Comparison of ENCODE assay signal across 30 cellular contexts in genomic region chr5:130278136-130278535, GRCh38.
"Had no signal": no experiment of that assay in that cellular context is flagged by ENCODE, and none has a peak within 500 bp of the region (broad histone marks: within the 10 kb centered on the region; RNA-seq: fewer than 3 reads in every experiment).

No MANE protein-coding gene starts in this region.

- H3K9me3 ChIP-seq: breast epithelium, heart left ventricle, left ventricle myocardium inferior, mucosa of descending colon, ovary, tibial nerve had no signal

- H3K4me1 ChIP-seq: breast epithelium, left ventricle myocardium inferior, tibial nerve had no signal

- H3K27me3 Mint-ChIP-seq: activated CD4-positive, alpha-beta memory T cell treated with anti-CD3 and anti-CD28 coated beads, Interleukin-2, amount 10 ng/mL, durations not matched to agents 7 days and 5 days; activated CD4-positive, alpha-beta T cell treated with anti-CD3 and anti-CD28 coated beads, Interleukin-2, amount 10 ng/mL, durations not matched to agents 24 days and 14 days; activated naive CD8-positive, alpha-beta T cell treated with anti-CD3 and anti-CD28 coated beads, Interleukin-2, amount 50 U/mL, for 24 hours; progenitor cell of endocrine pancreas; stimulated activated naive B cell treated with anti-CD40 and anti-IgM and Interleukin-4, amounts not matched to agents 10 μg/mL and 1 μg/mL and 100 μg/mL, for 72 hours had no signal

- H3K27me3 ChIP-seq: breast epithelium, heart left ventricle, ovary, tibial nerve had no signal

- DNase-seq: activated CD4-positive, alpha-beta memory T cell treated with anti-CD3 and anti-CD28 coated beads, Interleukin-2, amount 10 ng/mL, durations not matched to agents 7 days and 5 days; activated CD4-positive, alpha-beta T cell treated with anti-CD3 and anti-CD28 coated beads, Interleukin-2, amount 10 ng/mL, durations not matched to agents 24 days and 14 days; activated CD4-positive, CD25-positive, alpha-beta regulatory T cell treated with anti-CD3 and anti-CD28 coated beads, Interleukin-2, amount 50 U/mL, for 72 hours; activated CD8-positive, alpha-beta memory T cell treated with anti-CD3 and anti-CD28 coated beads, Interleukin-2, amount 50 U/mL, for 48 hours; activated gamma-delta T cell treated with Interleukin-2 at 50 U/mL for 16 hours; activated naive CD4-positive, alpha-beta T cell treated with anti-CD3 and anti-CD28 coated beads, Interleukin-2, amount 50 U/mL, for 16 hours; activated naive CD8-positive, alpha-beta T cell treated with anti-CD3 and anti-CD28 coated beads, Interleukin-2, amount 50 U/mL, for 24 hours; activated T-cell treated with anti-CD3 and anti-CD28 coated beads, Interleukin-2, amount 50 U/mL, for 24 hours; central memory CD4-positive, alpha-beta T cell; foreskin fibroblast; heart left ventricle; hypothalamus; left ventricle myocardium inferior; mucosa of descending colon; ovary; stimulated activated CD4-positive, alpha-beta T cell treated with anti-CD3 and anti-CD28 coated beads, Interleukin-4, amount 100 ng/mL, for 24 hours; stimulated activated naive B cell treated with anti-CD40 and anti-IgM and Interleukin-4, amounts not matched to agents 10 μg/mL and 1 μg/mL and 100 μg/mL, for 72 hours; SW 1271; T1000; WERI-Rb-1 had no signal

- H3K36me3 ChIP-seq: breast epithelium, heart left ventricle, left ventricle myocardium inferior, ovary, tibial nerve, WERI-Rb-1 had no signal

- H3K4me3 Mint-ChIP-seq: activated CD4-positive, alpha-beta memory T cell treated with anti-CD3 and anti-CD28 coated beads, Interleukin-2, amount 10 ng/mL, durations not matched to agents 7 days and 5 days; activated CD4-positive, alpha-beta T cell treated with anti-CD3 and anti-CD28 coated beads, Interleukin-2, amount 10 ng/mL, durations not matched to agents 24 days and 14 days; activated naive CD8-positive, alpha-beta T cell treated with anti-CD3 and anti-CD28 coated beads, Interleukin-2, amount 50 U/mL, for 24 hours; activated T-cell treated with anti-CD3 and anti-CD28 coated beads, Interleukin-2, amount 50 U/mL, for 24 hours; activated T-helper 17 cell treated with anti-CD3 and anti-CD28 coated beads, Interleukin-2, amount 50 U/mL, for 72 hours; nephron; stimulated activated naive B cell treated with anti-CD40 and anti-IgM and Interleukin-4, amounts not matched to agents 10 μg/mL and 1 μg/mL and 100 μg/mL, for 72 hours; T-helper 1 cell treated with Interleukin-12 subunit alpha and Interleukin-12 subunit beta and Interleukin-4 antibody, amounts not matched to agents 30 μg/mL and 1 μg/mL, for 36 hours had no signal

- H3K4me3 ChIP-seq: breast epithelium, heart left ventricle, left ventricle myocardium inferior, lung, mucosa of descending colon, ovary, skin epidermis, tibial nerve had no signal

- ATAC-seq: activated naive CD8-positive, alpha-beta T cell treated with anti-CD3 and anti-CD28 coated beads, Interleukin-2, amount 50 U/mL, for 24 hours; activated T-helper 17 cell treated with anti-CD3 and anti-CD28 coated beads, Interleukin-2, amount 50 U/mL, for 72 hours; esophagus mucosa; mucosa of descending colon; sciatic nerve had no signal

- H3K27ac Mint-ChIP-seq: activated CD4-positive, alpha-beta memory T cell treated with anti-CD3 and anti-CD28 coated beads, Interleukin-2, amount 10 ng/mL, durations not matched to agents 7 days and 5 days; activated CD4-positive, alpha-beta T cell treated with anti-CD3 and anti-CD28 coated beads, Interleukin-2, amount 10 ng/mL, durations not matched to agents 24 days and 14 days; activated naive CD8-positive, alpha-beta T cell treated with anti-CD3 and anti-CD28 coated beads, Interleukin-2, amount 50 U/mL, for 24 hours; activated T-cell treated with anti-CD3 and anti-CD28 coated beads, Interleukin-2, amount 50 U/mL, for 24 hours; activated T-helper 17 cell treated with anti-CD3 and anti-CD28 coated beads, Interleukin-2, amount 50 U/mL, for 72 hours; nephron; progenitor cell of endocrine pancreas; stimulated activated naive B cell treated with anti-CD40 and anti-IgM and Interleukin-4, amounts not matched to agents 10 μg/mL and 1 μg/mL and 100 μg/mL, for 72 hours; T-helper 1 cell treated with Interleukin-12 subunit alpha and Interleukin-12 subunit beta and Interleukin-4 antibody, amounts not matched to agents 30 μg/mL and 1 μg/mL, for 36 hours had no signal

- H3K27ac ChIP-seq: breast epithelium, heart left ventricle, left ventricle myocardium inferior, ovary, skin epidermis, tibial nerve, WERI-Rb-1 had no signal

- H3K4me1 Mint-ChIP-seq: activated CD4-positive, alpha-beta memory T cell treated with anti-CD3 and anti-CD28 coated beads, Interleukin-2, amount 10 ng/mL, durations not matched to agents 7 days and 5 days; activated CD4-positive, alpha-beta T cell treated with anti-CD3 and anti-CD28 coated beads, Interleukin-2, amount 10 ng/mL, durations not matched to agents 24 days and 14 days; activated naive CD8-positive, alpha-beta T cell treated with anti-CD3 and anti-CD28 coated beads, Interleukin-2, amount 50 U/mL, for 24 hours; activated T-helper 17 cell treated with anti-CD3 and anti-CD28 coated beads, Interleukin-2, amount 50 U/mL, for 72 hours; nephron; stimulated activated naive B cell treated with anti-CD40 and anti-IgM and Interleukin-4, amounts not matched to agents 10 μg/mL and 1 μg/mL and 100 μg/mL, for 72 hours had no signal

- H3K9me3 Mint-ChIP-seq: activated CD4-positive, alpha-beta memory T cell treated with anti-CD3 and anti-CD28 coated beads, Interleukin-2, amount 10 ng/mL, durations not matched to agents 7 days and 5 days; activated CD4-positive, alpha-beta T cell treated with anti-CD3 and anti-CD28 coated beads, Interleukin-2, amount 10 ng/mL, durations not matched to agents 24 days and 14 days; activated naive CD8-positive, alpha-beta T cell treated with anti-CD3 and anti-CD28 coated beads, Interleukin-2, amount 50 U/mL, for 24 hours; activated T-cell treated with anti-CD3 and anti-CD28 coated beads, Interleukin-2, amount 50 U/mL, for 24 hours; activated T-helper 17 cell treated with anti-CD3 and anti-CD28 coated beads, Interleukin-2, amount 50 U/mL, for 72 hours; nephron; stimulated activated naive B cell treated with anti-CD40 and anti-IgM and Interleukin-4, amounts not matched to agents 10 μg/mL and 1 μg/mL and 100 μg/mL, for 72 hours; T-helper 1 cell treated with Interleukin-12 subunit alpha and Interleukin-12 subunit beta and Interleukin-4 antibody, amounts not matched to agents 30 μg/mL and 1 μg/mL, for 36 hours had no signal
